Comparison of ENCODE assay signal across 24 cellular contexts in the genomic region with DNA sequence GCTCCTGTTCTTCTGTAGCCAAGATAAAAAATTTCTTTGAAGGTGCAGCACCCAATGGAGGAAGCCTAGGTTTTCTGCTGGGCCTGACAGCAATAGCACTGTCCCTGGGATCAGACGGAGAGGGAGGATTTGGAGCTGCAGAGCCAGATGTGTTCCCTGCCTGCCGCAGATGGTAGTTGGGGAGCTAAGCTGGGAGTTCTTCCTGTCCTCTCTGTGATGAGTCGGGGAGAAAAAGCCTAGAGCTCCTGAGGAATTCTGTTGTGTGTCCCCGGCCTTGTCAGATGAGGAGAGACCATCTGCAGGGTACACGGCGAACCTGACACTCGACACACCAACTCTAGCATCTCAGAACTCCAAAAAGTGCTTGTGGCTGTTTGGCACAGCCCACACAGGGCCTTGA.
"Had no signal": no experiment of that assay in that cellular context is flagged by ENCODE, and none has a peak within 500 bp of the region (broad histone marks: within the 10 kb centered on the region; RNA-seq: fewer than 3 reads in every experiment).

No MANE protein-coding gene starts in this region.

- H3K27me3 ChIP-seq: adrenal gland, brain microvascular endothelial cell, testis, vagina had no signal

- H3K4me1 Mint-ChIP-seq: activated naive CD8-positive, alpha-beta T cell treated with anti-CD3 and anti-CD28 coated beads for 36 hours; mesothelial cell of epicardium; naive B cell had no signal

- H3K9me3 Mint-ChIP-seq: activated naive CD4-positive, alpha-beta T cell treated with anti-CD3 and anti-CD28 coated beads for 36 hours; activated naive CD8-positive, alpha-beta T cell treated with anti-CD3 and anti-CD28 coated beads for 36 hours; dendritic cell treated with granulocyte-macrophage colony-stimulating factor and Interleukin-4, amounts not matched to agents 40 ng/mL and 50 ng/mL, for 4 days; mesothelial cell of epicardium; T-helper 1 cell treated with Interleukin-12 subunit alpha and Interleukin-12 subunit beta and Interleukin-4 antibody, amounts not matched to agents 30 μg/mL and 1 μg/mL, for 36 hours; type B pancreatic cell had no signal

- H3K36me3 ChIP-seq: adrenal gland, brain microvascular endothelial cell, spleen, vagina had no signal

- H3K4me3 Mint-ChIP-seq: activated naive CD4-positive, alpha-beta T cell treated with anti-CD3 and anti-CD28 coated beads for 36 hours; activated naive CD8-positive, alpha-beta T cell treated with anti-CD3 and anti-CD28 coated beads for 36 hours; dendritic cell treated with granulocyte-macrophage colony-stimulating factor and Interleukin-4, amounts not matched to agents 40 ng/mL and 50 ng/mL, for 4 days; mesothelial cell of epicardium; naive B cell; T-helper 1 cell treated with Interleukin-12 subunit alpha and Interleukin-12 subunit beta and Interleukin-4 antibody, amounts not matched to agents 30 μg/mL and 1 μg/mL, for 36 hours; type B pancreatic cell had no signal

- H3K27ac Mint-ChIP-seq: activated naive CD4-positive, alpha-beta T cell treated with anti-CD3 and anti-CD28 coated beads for 36 hours; activated naive CD8-positive, alpha-beta T cell treated with anti-CD3 and anti-CD28 coated beads for 36 hours; dendritic cell treated with granulocyte-macrophage colony-stimulating factor and Interleukin-4, amounts not matched to agents 40 ng/mL and 50 ng/mL, for 4 days; mesothelial cell of epicardium; naive B cell; T-helper 1 cell treated with Interleukin-12 subunit alpha and Interleukin-12 subunit beta and Interleukin-4 antibody, amounts not matched to agents 30 μg/mL and 1 μg/mL, for 36 hours had no signal

- H3K4me3 ChIP-seq: adrenal gland, spleen, testis, vagina had no signal

- H3K27me3 Mint-ChIP-seq: activated naive CD8-positive, alpha-beta T cell treated with anti-CD3 and anti-CD28 coated beads for 36 hours; type B pancreatic cell had no signal

- ATAC-seq: left cardiac atrium, left ventricle myocardium superior, right cardiac atrium had no signal

- H3K27ac ChIP-seq: adrenal gland, brain microvascular endothelial cell, spleen, testis, vagina, VCaP had no signal

- H3K4me1 ChIP-seq: spleen, vagina had no signal

- H3K36me3 Mint-ChIP-seq: activated naive CD8-positive, alpha-beta T cell treated with anti-CD3 and anti-CD28 coated beads for 36 hours; mesothelial cell of epicardium; naive B cell; type B pancreatic cell had no signal

- DNase-seq: activated CD4-positive, alpha-beta T cell treated with anti-CD3 and anti-CD28 coated beads for 48 hours; activated CD4-positive, alpha-beta T cell treated with anti-CD3 and anti-CD28 coated beads, Interleukin-2, amount 50 U/mL, for 48 hours; activated CD8-positive, alpha-beta memory T cell treated with anti-CD3 and anti-CD28 coated beads for 24 hours; activated effector memory CD4-positive, alpha-beta T cell treated with Interleukin-2 at 50 U/mL for 16 hours; activated naive CD4-positive, alpha-beta T cell treated with anti-CD3 and anti-CD28 coated beads for 36 hours; activated naive CD8-positive, alpha-beta T cell treated with anti-CD3 and anti-CD28 coated beads for 36 hours; adrenal gland; brain microvascular endothelial cell; effector CD4-positive, alpha-beta T cell; left cardiac atrium; left ventricle myocardium superior; naive B cell; right cardiac atrium; spleen; stimulated activated naive CD4-positive, alpha-beta T cell treated with Interleukin-2 at 50 U/mL for 16 hours; SW 1271; T-helper 9 cell; testis had no signal

- H3K9me3 ChIP-seq: adrenal gland, spleen, testis, vagina had no signal
